In the genomic region with DNA sequence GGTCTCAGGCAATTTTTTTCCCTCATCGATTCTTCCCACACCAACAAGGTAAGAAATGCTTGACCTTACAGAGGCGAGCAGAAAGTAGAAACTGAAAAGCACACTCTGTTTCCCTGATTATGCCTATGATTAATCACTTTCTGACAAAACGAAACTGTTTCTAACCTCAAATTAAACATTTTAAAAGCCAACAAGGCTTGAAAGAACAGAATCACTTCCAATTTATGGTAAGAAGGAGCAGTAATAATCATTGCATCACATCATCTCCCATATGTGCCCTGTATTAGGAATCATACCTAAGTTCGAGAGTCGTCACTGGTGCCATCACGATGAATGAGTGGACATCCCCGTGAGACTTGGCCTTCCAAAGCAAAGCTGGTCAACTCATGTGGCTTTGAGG, we compare ENCODE assay signal across 27 cellular contexts. TPM values are rescaled to one million over a fixed set of nuclear protein-coding genes. Genes with fewer than 3 reads are reported as not detected.
DNase-seq lines count a peak whose midpoint lies in the region; ATAC-seq, FAIRE-seq and TF ChIP-seq lines count a peak whose summit lies in the region.
"Had no signal": no experiment of that assay in that cellular context is flagged by ENCODE, and none has a peak within 500 bp of the region (broad histone marks: within the 10 kb centered on the region; RNA-seq: fewer than 3 reads in every experiment).

No MANE protein-coding gene starts in this region.

- no peaks in the 10 kb centered on the region for H3K79me2 ChIP-seq in fibroblast of lung (ENCODE audit: control insufficient read depth, insufficient read depth, low read length)

- ATAC-seq in activated T-cell treated with anti-CD3 and anti-CD28 coated beads, Interleukin-2, amount 50 U/mL, for 72 hours (replicated peaks in 1 of 2), result peak; percentile 6 to 19
- ATAC-seq: Right ventricle myocardium inferior, upper lobe of right lung had no signal

- no peak for FAIRE-seq in frontal cortex (lab: Jason Lieb, UNC)
- FAIRE-seq: HTR-8/SVneo, small intestine had no signal

- no peak overlapping the region for H2AFZ ChIP-seq in fibroblast of lung (ENCODE audit: low read length)
- H2AFZ ChIP-seq: GM23248 had no signal

- H3K27me3 ChIP-seq in CD4-positive, alpha-beta memory T cell (ENCODE audit: insufficient read depth, low read length), result peaks cover 4% of the 10 kb centered on the region
- H3K27me3 ChIP-seq in fibroblast of lung (ENCODE audit: control insufficient read depth, insufficient read depth, low read length), result no peaks in the 10 kb centered on the region
- H3K27me3 ChIP-seq: cardiac muscle cell, upper lobe of right lung had no signal

- H3K9me3 Mint-ChIP-seq in activated CD4-positive, alpha-beta T cell treated with anti-CD3 and anti-CD28 coated beads, Interleukin-2, amount 10 ng/mL, durations not matched to agents 7 days and 5 days, result peaks cover 2% of the 10 kb centered on the region
- peaks cover 0 to 4% (median 0%) of the 10 kb centered on the region in 8 donors for H3K9me3 Mint-ChIP-seq in CD4-positive, alpha-beta memory T cell
- no peaks in the 10 kb centered on the region for H3K9me3 Mint-ChIP-seq in activated T-cell treated with anti-CD3 and anti-CD28 coated beads, Interleukin-2, amount 50 U/mL, for 72 hours

- no peaks in the 10 kb centered on the region for H3K36me3 ChIP-seq in CD4-positive, alpha-beta memory T cell (ENCODE audit: insufficient read depth, low read length)
- H3K36me3 ChIP-seq in fibroblast of lung (ENCODE audit: control insufficient read depth, insufficient read depth, low read length), result no peaks in the 10 kb centered on the region
- H3K36me3 ChIP-seq: cardiac muscle cell, upper lobe of right lung had no signal

- H3K4me1 Mint-ChIP-seq in activated CD4-positive, alpha-beta T cell treated with anti-CD3 and anti-CD28 coated beads, Interleukin-2, amount 10 ng/mL, durations not matched to agents 7 days and 5 days, result peaks cover 47% of the 10 kb centered on the region
- H3K4me1 Mint-ChIP-seq in CD4-positive, alpha-beta memory T cell, result peaks cover 11 to 15% (median 13%) of the 10 kb centered on the region in 4 donors
- H3K4me1 Mint-ChIP-seq in activated T-cell treated with anti-CD3 and anti-CD28 coated beads, Interleukin-2, amount 50 U/mL, for 72 hours (ENCODE audit: low read depth), result peaks cover 77% of the 10 kb centered on the region

- no peak overlapping the region for H3K27ac ChIP-seq in CD4-positive, alpha-beta memory T cell (ENCODE audit: low read depth, low read length)
- H3K27ac ChIP-seq in fibroblast of lung (ENCODE audit: insufficient read depth, low read length), result no peak overlapping the region
- H3K27ac ChIP-seq: cardiac muscle cell, GM23248, upper lobe of right lung had no signal

- POLR2A ChIA-PET in activated CD4-positive, alpha-beta T cell treated with anti-CD3 and anti-CD28 coated beads, Interleukin-2, amount 10 ng/mL, durations not matched to agents 7 days and 5 days (lab: Charles Lee), result no interaction called here
- POLR2A ChIA-PET in CD4-positive, alpha-beta memory T cell (lab: Charles Lee; ENCODE audit: partially characterized antibody), result no interaction called here

- H3K4me3 Mint-ChIP-seq in activated CD4-positive, alpha-beta T cell treated with anti-CD3 and anti-CD28 coated beads, Interleukin-2, amount 10 ng/mL, durations not matched to agents 7 days and 5 days, result no peak overlapping the region
- H3K4me3 Mint-ChIP-seq in CD4-positive, alpha-beta memory T cell, result peak overlapping the region; percentile 8 to 68 (median 48)
- peak overlapping the region; percentile 20 to 33 for H3K4me3 Mint-ChIP-seq in activated T-cell treated with anti-CD3 and anti-CD28 coated beads, Interleukin-2, amount 50 U/mL, for 72 hours

- TF ChIP-seq CTCF in fibroblast of lung (conservative IDR thresholded peaks at IDR 0.05 in 1 of 2, IDR thresholded peaks at IDR 0.05 in 1 of 2; ENCODE audit: low read depth in 1 of 2, low read length in 2 of 2), result no peak

- no peaks in the 10 kb centered on the region for H3K9me3 ChIP-seq in CD4-positive, alpha-beta memory T cell (ENCODE audit: control insufficient read depth in 1 of 2, low read length in 2 of 2)
- H3K9me3 ChIP-seq in fibroblast of lung (ENCODE audit: control insufficient read depth, insufficient read depth, low read depth, low read length), result no peaks in the 10 kb centered on the region
- H3K9me3 ChIP-seq: upper lobe of right lung had no signal

- no peak overlapping the region for H3K9ac ChIP-seq in fibroblast of lung (ENCODE audit: insufficient read depth, low read length)
- H3K9ac ChIP-seq: GM23248 had no signal

- no peaks in the 10 kb centered on the region for H4K20me1 ChIP-seq in fibroblast of lung (ENCODE audit: control insufficient read depth, extremely low read depth, insufficient read depth, low read length)

- no peaks in the 10 kb centered on the region for H3K36me3 Mint-ChIP-seq in activated CD4-positive, alpha-beta T cell treated with anti-CD3 and anti-CD28 coated beads, Interleukin-2, amount 10 ng/mL, durations not matched to agents 7 days and 5 days (ENCODE audit: low read depth)
- H3K36me3 Mint-ChIP-seq in CD4-positive, alpha-beta memory T cell, result no peaks in the 10 kb centered on the region
- H3K36me3 Mint-ChIP-seq in activated T-cell treated with anti-CD3 and anti-CD28 coated beads, Interleukin-2, amount 50 U/mL, for 72 hours (ENCODE audit: insufficient read depth in 2 of 2), result peaks cover 2% of the 10 kb centered on the region in 2 donors

- CTCF ChIA-PET in activated CD4-positive, alpha-beta T cell treated with anti-CD3 and anti-CD28 coated beads, Interleukin-2, amount 10 ng/mL, durations not matched to agents 7 days and 5 days (lab: Charles Lee), result interaction anchor here (0.8 to 1.3 kb wide), 2 partner anchors 215 to 220 kb away, joined by 3 read pairs; no protein-coding TSS in a partner anchor
- CTCF ChIA-PET in CD4-positive, alpha-beta memory T cell (lab: Charles Lee; ENCODE audit: partially characterized antibody), result interaction anchor here (1.2 to 2.3 kb wide), 4 partner anchors 8 to 25 kb away, joined by 3 to 15 read pairs (median 4); no protein-coding TSS in a partner anchor

- peak overlapping the region in 1 of 2 donors; percentile 16 for H3K4me3 ChIP-seq in CD4-positive, alpha-beta memory T cell (ENCODE audit: low read length in 2 of 2)
- no peak overlapping the region for H3K4me3 ChIP-seq in fibroblast of lung (replicated peaks in 1 of 4; ENCODE audit: control extremely low read depth in 1 of 4, insufficient read depth in 1 of 4, low read depth in 3 of 4, low read length in 4 of 4)
- H3K4me3 ChIP-seq: cardiac muscle cell, GM23248, upper lobe of right lung had no signal

- no peak for DNase-seq in activated CD4-positive, alpha-beta T cell treated with anti-CD3 and anti-CD28 coated beads, Interleukin-2, amount 10 ng/mL, durations not matched to agents 7 days and 5 days
- DNase-seq in activated CD4-positive, alpha-beta T cell treated with anti-CD3 and anti-CD28 coated beads for 4 hours, result no peak
- no peak for DNase-seq in CD4-positive, alpha-beta memory T cell
- no peak for DNase-seq in activated T-cell treated with anti-CD3 and anti-CD28 coated beads, Interleukin-2, amount 50 U/mL, for 72 hours
- DNase-seq in fibroblast of lung (ENCODE audit: low read depth in 2 of 2) (peak; percentile 21 to 33), frontal cortex (ENCODE audit: low spot score in 2 of 2) (no peak), medulla oblongata (ENCODE audit: extremely low spot score) (no peak), NCI-H1417 treated with DMSO at 0.1 percent for 48 hours (lab: John Stamatoyannopoulos, UW) (no peak)
- DNase-seq: amygdala; Calu3; dermis blood vessel endothelial cell; GM23248; mammary epithelial cell; NCI-H1048; NCI-H1930; NCI-H748 treated with DMSO at 0.1 percent for 48 hours; small intestine; stimulated activated CD4-positive, alpha-beta T cell treated with anti-CD3 and anti-CD28 coated beads, Interleukin-2, amount 100 ng/mL, for 48 hours; SW 1271; upper lobe of right lung had no signal

- peak overlapping the region; percentile 15 for H3K27ac Mint-ChIP-seq in activated CD4-positive, alpha-beta T cell treated with anti-CD3 and anti-CD28 coated beads, Interleukin-2, amount 10 ng/mL, durations not matched to agents 7 days and 5 days
- peak overlapping the region in 1 of 7 donors; percentile 19 for H3K27ac Mint-ChIP-seq in CD4-positive, alpha-beta memory T cell
- no peak overlapping the region for H3K27ac Mint-ChIP-seq in activated T-cell treated with anti-CD3 and anti-CD28 coated beads, Interleukin-2, amount 50 U/mL, for 72 hours

- peaks cover 7% of the 10 kb centered on the region for H3K4me1 ChIP-seq in CD4-positive, alpha-beta memory T cell (ENCODE audit: insufficient read depth, low read length)
- H3K4me1 ChIP-seq in fibroblast of lung (ENCODE audit: control insufficient read depth, extremely low read depth, insufficient read depth, low read length), result no peaks in the 10 kb centered on the region
- H3K4me1 ChIP-seq: upper lobe of right lung had no signal

- intact Hi-C loops in CD4-positive, alpha-beta memory T cell (cut with micrococcal nuclease), result no loop called here

- no peak overlapping the region for H3K4me2 ChIP-seq in fibroblast of lung (ENCODE audit: extremely low read depth, insufficient read depth, low read length)

- no peaks in the 10 kb centered on the region for H3K27me3 Mint-ChIP-seq in activated CD4-positive, alpha-beta T cell treated with anti-CD3 and anti-CD28 coated beads, Interleukin-2, amount 10 ng/mL, durations not matched to agents 7 days and 5 days
- H3K27me3 Mint-ChIP-seq in CD4-positive, alpha-beta memory T cell, result peaks cover 0 to 11% of the 10 kb centered on the region in 2 donors
- H3K27me3 Mint-ChIP-seq in activated T-cell treated with anti-CD3 and anti-CD28 coated beads, Interleukin-2, amount 50 U/mL, for 72 hours (ENCODE audit: low read depth), result peaks cover 16% of the 10 kb centered on the region

RNA-seq across cellular contexts. Expression of a gene that starts 12.5 kb away (rescaled TPM):
- not detected for total RNA-seq in activated CD4-positive, alpha-beta T cell treated with anti-CD3 and anti-CD28 coated beads, Interleukin-2, amount 10 ng/mL, durations not matched to agents 7 days and 5 days
- total RNA-seq in CD4-positive, alpha-beta memory T cell, result not detected
- under 1 TPM in 1 of 2 donors, not detected in 1; 0.60 TPM for polyA plus RNA-seq in CD4-positive, alpha-beta memory T cell
- under 1 TPM; 0.26 to 0.28 TPM for total RNA-seq in activated T-cell treated with anti-CD3 and anti-CD28 coated beads, Interleukin-2, amount 50 U/mL, for 72 hours
- total RNA-seq in fibroblast of lung (not detected in 2 replicates), frontal cortex (not detected)
- not detected in 2 replicates for polyA plus RNA-seq in fibroblast of lung
- not detected in 2 replicates for polyA plus RNA-seq in fibroblast of lung (2012)
- polyA minus RNA-seq in fibroblast of lung (ENCODE audit: low replicate concordance), result not detected in 2 replicates
- total RNA-seq: A673, Calu3, cardiac muscle cell, Daoy, GM23248, mammary epithelial cell, OCI-LY7, Right ventricle myocardium inferior, upper lobe of right lung had no signal
- polyA plus RNA-seq: BJ, cardiac muscle cell, GM23248, mammary epithelial cell had no signal

Comparison
In these comparisons a context has a peak if more than half of its experiments do, and no peak if none do; other contexts are left out.
1. DNase-seq: peak in fibroblast of lung (2 of 2); none in activated CD4-positive, alpha-beta T cell treated with anti-CD3 and anti-CD28 coated beads, Interleukin-2, amount 10 ng/mL, durations not matched to agents 7 days and 5 days (single experiment), activated CD4-positive, alpha-beta T cell treated with anti-CD3 and anti-CD28 coated beads for 4 hours (0 of 2), CD4-positive, alpha-beta memory T cell (0 of 5), activated T-cell treated with anti-CD3 and anti-CD28 coated beads, Interleukin-2, amount 50 U/mL, for 72 hours (0 of 2), frontal cortex (0 of 2), medulla oblongata (single experiment) and NCI-H1417 treated with DMSO at 0.1 percent for 48 hours (single experiment).